10 cellular contexts compared by ENCODE assay signal in the genomic region with DNA sequence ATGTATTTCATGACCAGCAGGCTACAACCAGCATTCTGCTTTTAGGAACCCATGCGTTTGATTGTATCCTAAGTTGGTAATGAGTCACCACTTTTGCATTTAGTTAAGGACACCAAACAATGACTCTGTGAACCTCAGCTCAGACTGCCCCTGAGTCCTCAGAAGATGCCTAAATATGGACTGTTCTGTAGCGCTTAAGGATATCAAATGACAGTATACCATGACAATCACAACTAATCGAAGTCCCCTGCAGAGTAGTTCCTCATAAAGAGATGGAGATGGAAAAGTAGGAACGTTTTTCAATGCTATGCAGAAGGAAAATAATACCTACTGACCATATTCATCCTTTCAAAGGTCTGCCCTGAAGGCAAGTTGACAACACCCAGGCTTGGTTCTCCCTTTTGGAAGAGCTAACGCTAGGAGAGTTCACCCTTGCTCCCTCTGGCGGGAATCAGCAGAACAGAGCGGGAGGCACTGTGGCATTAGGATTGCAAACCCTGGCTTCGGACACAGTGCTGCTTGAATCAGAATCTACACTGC.
A peak's percentile ranks its signal among the peaks of the same experiment; 100 is the strongest.
DNase-seq lines count a peak whose midpoint lies in the region; ATAC-seq and TF ChIP-seq lines count a peak whose summit lies in the region.
"Had no signal": no experiment of that assay in that cellular context is flagged by ENCODE, and none has a peak within 500 bp of the region (broad histone marks: within the 10 kb centered on the region; RNA-seq: fewer than 3 reads in every experiment).

No MANE protein-coding gene starts in this region.

- peaks cover 34% of the 10 kb centered on the region for H3K4me1 Mint-ChIP-seq in glutamatergic neuron (ENCODE audit: low read depth, unreplicated experiment)

- no peaks in the 10 kb centered on the region for H3K27me3 ChIP-seq in SJCRH30
- H3K27me3 ChIP-seq: sigmoid colon had no signal

- peak; percentile 22 to 52 for DNase-seq in SJCRH30
- peak; percentile 74 for DNase-seq in glutamatergic neuron
- DNase-seq in renal cortical epithelial cell (ENCODE audit: low read depth): peak; percentile 86
- no peak for DNase-seq in stimulated activated CD4-positive, alpha-beta T cell treated with anti-CD3 and anti-CD28 coated beads, Interleukin-4, amount 100 ng/mL, for 1 hour
- DNase-seq in cerebellar cortex (ENCODE audit: low spot score): no peak
- no peak for DNase-seq in central memory CD4-positive, alpha-beta T cell
- DNase-seq: caudate nucleus, sigmoid colon had no signal

- H3K4me1 ChIP-seq in HEK293 (ENCODE audit: control insufficient read depth, insufficient read depth, low read length) (peaks cover 15% of the 10 kb centered on the region), SJCRH30 (peaks cover 19% of the 10 kb centered on the region)
- H3K4me1 ChIP-seq: sigmoid colon had no signal

- POLR2A ChIA-PET in HEK293 (lab: Yijun Ruan, JAX): no interaction called here

- H3K27me3 Mint-ChIP-seq in glutamatergic neuron (ENCODE audit: unreplicated experiment): peaks cover 2% of the 10 kb centered on the region

- no peak overlapping the region for H3K27ac ChIP-seq in HEK293 (ENCODE audit: extremely low read depth, low read depth, low read length)
- no peak overlapping the region for H3K27ac ChIP-seq in SJCRH30
- H3K27ac ChIP-seq: sigmoid colon had no signal

- peak overlapping the region; percentile 29 for H3K27ac Mint-ChIP-seq in glutamatergic neuron (ENCODE audit: unreplicated experiment)

- no peak for ATAC-seq in GM18519 (IDR thresholded peaks at IDR 0.05; ENCODE audit: low FRiP score, unreplicated experiment)

- no peak overlapping the region for H3K4me3 ChIP-seq in HEK293 (ENCODE audit: low read depth, low read length)
- no peak overlapping the region for H3K4me3 ChIP-seq in SJCRH30
- H3K4me3 ChIP-seq: sigmoid colon had no signal

- TF ChIP-seq CTCF in HEK293 (tag by site-specific recombination; IDR thresholded peaks at IDR 0.05): no peak
- peak; percentile 61 for TF ChIP-seq CTCF in glutamatergic neuron (IDR thresholded peaks at IDR 0.05; ENCODE audit: partially characterized antibody, unreplicated experiment)

- no peaks in the 10 kb centered on the region for H3K36me3 ChIP-seq in HEK293 (ENCODE audit: control insufficient read depth in 2 of 2, insufficient read depth in 1 of 2, low read length in 2 of 2)
- H3K36me3 ChIP-seq in SJCRH30: no peaks in the 10 kb centered on the region
- H3K36me3 ChIP-seq: sigmoid colon had no signal

- H3K9me3 Mint-ChIP-seq in glutamatergic neuron (ENCODE audit: unreplicated experiment): no peaks in the 10 kb centered on the region

- H3K9me3 ChIP-seq in HEK293 (ENCODE audit: control insufficient read depth, insufficient read depth, low read depth, low read length) (no peaks in the 10 kb centered on the region), SJCRH30 (replicated peaks) (no peaks in the 10 kb centered on the region)
- H3K9me3 ChIP-seq: sigmoid colon had no signal

- no peak overlapping the region for H3K4me3 Mint-ChIP-seq in glutamatergic neuron (ENCODE audit: unreplicated experiment)

- CTCF ChIA-PET in HEK293 (lab: Yijun Ruan, JAX): interaction anchor here (0.5 to 2.2 kb wide), 14 partner anchors 12 to 1689 kb away, joined by 3 to 9 read pairs (median 3); no protein-coding TSS in a partner anchor

- no peaks in the 10 kb centered on the region for H3K36me3 Mint-ChIP-seq in glutamatergic neuron (ENCODE audit: unreplicated experiment)

TF ChIP-seq in HEK293, 187 proteins besides CTCF, POLR2A, EP300 and RAD21 (continues in another document):
- TF ChIP-seq, protein P1, sequence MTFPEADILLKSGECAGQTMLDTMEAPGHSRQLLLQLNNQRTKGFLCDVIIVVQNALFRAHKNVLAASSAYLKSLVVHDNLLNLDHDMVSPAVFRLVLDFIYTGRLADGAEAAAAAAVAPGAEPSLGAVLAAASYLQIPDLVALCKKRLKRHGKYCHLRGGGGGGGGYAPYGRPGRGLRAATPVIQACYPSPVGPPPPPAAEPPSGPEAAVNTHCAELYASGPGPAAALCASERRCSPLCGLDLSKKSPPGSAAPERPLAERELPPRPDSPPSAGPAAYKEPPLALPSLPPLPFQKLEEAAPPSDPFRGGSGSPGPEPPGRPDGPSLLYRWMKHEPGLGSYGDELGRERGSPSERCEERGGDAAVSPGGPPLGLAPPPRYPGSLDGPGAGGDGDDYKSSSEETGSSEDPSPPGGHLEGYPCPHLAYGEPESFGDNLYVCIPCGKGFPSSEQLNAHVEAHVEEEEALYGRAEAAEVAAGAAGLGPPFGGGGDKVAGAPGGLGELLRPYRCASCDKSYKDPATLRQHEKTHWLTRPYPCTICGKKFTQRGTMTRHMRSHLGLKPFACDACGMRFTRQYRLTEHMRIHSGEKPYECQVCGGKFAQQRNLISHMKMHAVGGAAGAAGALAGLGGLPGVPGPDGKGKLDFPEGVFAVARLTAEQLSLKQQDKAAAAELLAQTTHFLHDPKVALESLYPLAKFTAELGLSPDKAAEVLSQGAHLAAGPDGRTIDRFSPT (tag by site-specific recombination; IDR thresholded peaks at IDR 0.05): no peak
- TF ChIP-seq, protein P2, sequence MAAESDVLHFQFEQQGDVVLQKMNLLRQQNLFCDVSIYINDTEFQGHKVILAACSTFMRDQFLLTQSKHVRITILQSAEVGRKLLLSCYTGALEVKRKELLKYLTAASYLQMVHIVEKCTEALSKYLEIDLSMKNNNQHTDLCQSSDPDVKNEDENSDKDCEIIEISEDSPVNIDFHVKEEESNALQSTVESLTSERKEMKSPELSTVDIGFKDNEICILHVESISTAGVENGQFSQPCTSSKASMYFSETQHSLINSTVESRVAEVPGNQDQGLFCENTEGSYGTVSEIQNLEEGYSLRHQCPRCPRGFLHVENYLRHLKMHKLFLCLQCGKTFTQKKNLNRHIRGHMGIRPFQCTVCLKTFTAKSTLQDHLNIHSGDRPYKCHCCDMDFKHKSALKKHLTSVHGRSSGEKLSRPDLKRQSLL (tag by site-specific recombination; IDR thresholded peaks at IDR 0.05): no peak
- TF ChIP-seq YY2 (tag by site-specific recombination; IDR thresholded peaks at IDR 0.05) (no peak), TSHZ1 (tag by site-specific recombination; IDR thresholded peaks at IDR 0.05; ENCODE audit: borderline replicate concordance) (no peak), ZBTB1 (tag by site-specific recombination; IDR thresholded peaks at IDR 0.05) (no peak), ZNF561 (tag by site-specific recombination; IDR thresholded peaks at IDR 0.05; ENCODE audit: borderline replicate concordance) (no peak), ZNF791 (tag by site-specific recombination; IDR thresholded peaks at IDR 0.05) (no peak), ZNF513 (tag by site-specific recombination; IDR thresholded peaks at IDR 0.05) (no peak), SETDB1 (IDR thresholded peaks at IDR 0.05; ENCODE audit: insufficient read length, low read length) (no peak), ZNF366 (tag by site-specific recombination; conservative IDR thresholded peaks at IDR 0.05) (peak; percentile 77), ZNF610 (tag by site-specific recombination; IDR thresholded peaks at IDR 0.05; ENCODE audit: borderline replicate concordance) (no peak), ZNF843 (tag by site-specific recombination; IDR thresholded peaks at IDR 0.05) (peak; percentile 35; the same call in 1 of the 2 replicates), ZNF768 (tag by site-specific recombination; IDR thresholded peaks at IDR 0.05) (no peak), ZNF24 (tag by site-specific recombination; IDR thresholded peaks at IDR 0.05) (0 out of 2 replicates have a peak, but pooled peaks have one; percentile 42), FEZF1 (tag by site-specific recombination; IDR thresholded peaks at IDR 0.05) (peak; percentile 42), ZNF549 (tag by site-specific recombination; IDR thresholded peaks at IDR 0.05) (0 out of 2 replicates have a peak, but pooled peaks have one; percentile 27), ZNF211 (tag by site-specific recombination; IDR thresholded peaks at IDR 0.05; ENCODE audit: low read depth) (no peak), ZNF341 (tag by site-specific recombination; IDR thresholded peaks at IDR 0.05; ENCODE audit: low read depth) (0 out of 2 replicates have a peak, but pooled peaks have one; percentile 18)

Comparison
In these comparisons a context has a peak if more than half of its experiments do, and no peak if none do; other contexts are left out.
1. DNase-seq: peak in SJCRH30 (2 of 2), glutamatergic neuron (single experiment) and renal cortical epithelial cell (single experiment); none in stimulated activated CD4-positive, alpha-beta T cell treated with anti-CD3 and anti-CD28 coated beads, Interleukin-4, amount 100 ng/mL, for 1 hour (single experiment), cerebellar cortex (single experiment) and central memory CD4-positive, alpha-beta T cell (single experiment).